22 cellular contexts compared by ENCODE assay signal in the genomic region with DNA sequence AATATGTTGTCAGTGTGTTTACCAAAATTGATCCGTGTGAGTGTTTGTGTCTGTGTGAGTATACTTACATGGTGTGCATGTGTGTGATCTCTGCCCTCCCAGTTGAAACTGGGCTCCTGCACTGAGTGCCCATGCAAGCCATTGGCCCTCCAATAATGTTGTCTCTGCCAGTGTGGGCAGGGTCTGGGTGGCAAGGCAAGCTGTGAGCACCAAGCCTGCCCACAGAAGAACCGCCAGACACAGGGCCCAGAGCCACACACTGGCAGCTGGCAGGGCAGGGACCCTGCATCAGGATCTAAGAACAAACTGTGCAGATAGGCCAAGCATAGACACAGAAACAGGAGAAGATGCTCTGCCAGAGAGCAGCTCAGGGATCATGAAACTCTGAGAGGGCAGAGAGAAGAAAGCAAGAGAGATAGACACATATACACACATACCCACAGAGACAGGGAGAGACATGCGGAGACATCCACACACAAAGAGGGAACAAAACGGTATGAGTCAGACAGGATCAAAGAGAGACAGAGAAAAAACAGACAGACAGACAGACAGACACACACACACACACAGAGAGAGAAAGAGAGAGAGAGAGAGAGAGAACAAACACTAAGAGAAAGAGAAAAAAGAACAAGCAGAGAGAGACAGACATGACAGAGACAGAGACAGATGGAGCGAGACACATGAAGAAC.
DNase-seq lines count a peak whose midpoint lies in the region; ATAC-seq and TF ChIP-seq lines count a peak whose summit lies in the region.
"Had no signal": no experiment of that assay in that cellular context is flagged by ENCODE, and none has a peak within 500 bp of the region (broad histone marks: within the 10 kb centered on the region; RNA-seq: fewer than 3 reads in every experiment).

No MANE protein-coding gene starts in this region.

- H3K4me1 Mint-ChIP-seq in activated naive CD4-positive, alpha-beta T cell treated with anti-CD3 and anti-CD28 coated beads, Interleukin-2, amount 10 ng/mL, durations not matched to agents 7 days and 5 days = peaks cover 8% of the 10 kb centered on the region
- no peaks in the 10 kb centered on the region for H3K4me1 Mint-ChIP-seq in HFFc6 (ENCODE audit: low read depth)

- ATAC-seq in activated naive CD4-positive, alpha-beta T cell treated with anti-CD3 and anti-CD28 coated beads, Interleukin-2, amount 50 U/mL, for 72 hours = peak; percentile 44 to 63
- ATAC-seq: CD8-positive, alpha-beta T cell had no signal

- TF ChIP-seq POLR2A in esophagus squamous epithelium (IDR thresholded peaks at IDR 0.05) = no peak

- H3K36me3 Mint-ChIP-seq in activated naive CD4-positive, alpha-beta T cell treated with anti-CD3 and anti-CD28 coated beads, Interleukin-2, amount 10 ng/mL, durations not matched to agents 7 days and 5 days = no peaks in the 10 kb centered on the region
- H3K36me3 Mint-ChIP-seq in activated naive CD4-positive, alpha-beta T cell treated with anti-CD3 and anti-CD28 coated beads, Interleukin-2, amount 50 U/mL, for 72 hours = peaks cover 0 to 8% of the 10 kb centered on the region in 2 donors
- H3K36me3 Mint-ChIP-seq in HFFc6 (ENCODE audit: low read depth) = no peaks in the 10 kb centered on the region
- H3K36me3 Mint-ChIP-seq: CD8-positive, alpha-beta T cell had no signal

- H3K27ac Mint-ChIP-seq in activated naive CD4-positive, alpha-beta T cell treated with anti-CD3 and anti-CD28 coated beads, Interleukin-2, amount 10 ng/mL, durations not matched to agents 7 days and 5 days = peak overlapping the region; percentile 15
- H3K27ac Mint-ChIP-seq in activated naive CD4-positive, alpha-beta T cell treated with anti-CD3 and anti-CD28 coated beads, Interleukin-2, amount 50 U/mL, for 72 hours = peak overlapping the region; percentile 70 to 78
- H3K27ac Mint-ChIP-seq in HFFc6 = no peak overlapping the region
- H3K27ac Mint-ChIP-seq: CD8-positive, alpha-beta T cell had no signal

- DNase-seq in activated naive CD4-positive, alpha-beta T cell treated with anti-CD3 and anti-CD28 coated beads, Interleukin-2, amount 10 ng/mL, durations not matched to agents 7 days and 5 days = no peak
- no peak for DNase-seq in activated naive CD4-positive, alpha-beta T cell treated with Interleukin-2 at 50 U/mL for 16 hours
- DNase-seq in MV-4-11 (lab: John Stamatoyannopoulos, UW) (peak; percentile 26), myocyte (ENCODE audit: low read depth) (peak; percentile 30), esophagus squamous epithelium (lab: John Stamatoyannopoulos, UW) (no peak), HFFc6 (no peak), T-helper 9 cell (no peak)
- DNase-seq in activated naive CD4-positive, alpha-beta T cell treated with anti-CD3 and anti-CD28 coated beads, Interleukin-2, amount 50 U/mL, for 72 hours (ENCODE audit: low spot score in 2 of 2) = no peak
- DNase-seq: C1 segment of cervical spinal cord; Caco-2; CD8-positive, alpha-beta T cell; DMS79 treated with DMSO at 0.1 percent for 48 hours; GF-D8; HCEC 1CT; NCI-H1092; NCI-H1417 treated with DMSO at 0.1 percent for 48 hours; NCI-H1694 treated with DMSO at 0.1 percent for 48 hours; NCI-H2081; NCI-H2227 treated with DMSO at 0.1 percent for 48 hours; NCI-H526 treated with DMSO at 0.1 percent for 48 hours; Right ventricle myocardium superior; RPMI8226 had no signal

- CTCF ChIA-PET in activated naive CD4-positive, alpha-beta T cell treated with anti-CD3 and anti-CD28 coated beads, Interleukin-2, amount 10 ng/mL, durations not matched to agents 7 days and 5 days (lab: Charles Lee) = no interaction called here

- no peaks in the 10 kb centered on the region for H3K9me3 Mint-ChIP-seq in activated naive CD4-positive, alpha-beta T cell treated with anti-CD3 and anti-CD28 coated beads, Interleukin-2, amount 10 ng/mL, durations not matched to agents 7 days and 5 days
- peaks cover 4% of the 10 kb centered on the region in 2 donors for H3K9me3 Mint-ChIP-seq in activated naive CD4-positive, alpha-beta T cell treated with anti-CD3 and anti-CD28 coated beads, Interleukin-2, amount 50 U/mL, for 72 hours
- H3K9me3 Mint-ChIP-seq in HFFc6 = peaks cover 4% of the 10 kb centered on the region; the same call in 1 of the 2 replicates
- H3K9me3 Mint-ChIP-seq: CD8-positive, alpha-beta T cell had no signal

- H3K27me3 ChIP-seq in esophagus squamous epithelium = no peaks in the 10 kb centered on the region

- no peak overlapping the region for H3K27ac ChIP-seq in esophagus squamous epithelium

- TF ChIP-seq CTCF in esophagus squamous epithelium (IDR thresholded peaks at IDR 0.05) = no peak
- TF ChIP-seq CTCF in HFFc6 (IDR thresholded peaks at IDR 0.05) = no peak

- 37 to 73% methylated on average over 3 to 4 of the region's 5 CpGs for WGBS in esophagus squamous epithelium, 2 donors

- H3K27me3 Mint-ChIP-seq in activated naive CD4-positive, alpha-beta T cell treated with anti-CD3 and anti-CD28 coated beads, Interleukin-2, amount 10 ng/mL, durations not matched to agents 7 days and 5 days = no peaks in the 10 kb centered on the region
- H3K27me3 Mint-ChIP-seq in HFFc6 (ENCODE audit: insufficient read depth) = peaks cover 4% of the 10 kb centered on the region

- H3K9me3 ChIP-seq in esophagus squamous epithelium = no peaks in the 10 kb centered on the region
- H3K9me3 ChIP-seq: Caco-2 had no signal

- H3K4me3 ChIP-seq in esophagus squamous epithelium = no peak overlapping the region

- H3K4me3 Mint-ChIP-seq in activated naive CD4-positive, alpha-beta T cell treated with anti-CD3 and anti-CD28 coated beads, Interleukin-2, amount 10 ng/mL, durations not matched to agents 7 days and 5 days = no peak overlapping the region
- H3K4me3 Mint-ChIP-seq in HFFc6 = no peak overlapping the region
- H3K4me3 Mint-ChIP-seq: CD8-positive, alpha-beta T cell had no signal

- H3K36me3 ChIP-seq in esophagus squamous epithelium = no peaks in the 10 kb centered on the region

- intact Hi-C loops in esophagus squamous epithelium (cut with DNase I) = no loop called here

- H3K4me1 ChIP-seq in esophagus squamous epithelium = no peaks in the 10 kb centered on the region
- H3K4me1 ChIP-seq: Caco-2 had no signal

Comparison
In these comparisons a context has a peak if more than half of its experiments do, and no peak if none do; other contexts are left out.
1. DNase-seq: peak in MV-4-11 (single experiment) and myocyte (single experiment); none in activated naive CD4-positive, alpha-beta T cell treated with anti-CD3 and anti-CD28 coated beads, Interleukin-2, amount 10 ng/mL, durations not matched to agents 7 days and 5 days (single experiment), activated naive CD4-positive, alpha-beta T cell treated with Interleukin-2 at 50 U/mL for 16 hours (single experiment), activated naive CD4-positive, alpha-beta T cell treated with anti-CD3 and anti-CD28 coated beads, Interleukin-2, amount 50 U/mL, for 72 hours (0 of 2), esophagus squamous epithelium (single experiment), HFFc6 (single experiment) and T-helper 9 cell (single experiment).